22 cellular contexts compared by ENCODE assay signal in genomic region chr18:36477776-36478175, GRCh38.
DNase-seq lines count a peak whose midpoint lies in the region; TF ChIP-seq lines count a peak whose summit lies in the region.
"Had no signal": no experiment of that assay in that cellular context is flagged by ENCODE, and none has a peak within 500 bp of the region (broad histone marks: within the 10 kb centered on the region; RNA-seq: fewer than 3 reads in every experiment).

No MANE protein-coding gene starts in this region.

- no peak overlapping the region for H3K27ac ChIP-seq in HEK293 (ENCODE audit: extremely low read depth, low read depth, low read length)
- H3K27ac ChIP-seq: A549; BLaER1 treated with 17β-estradiol and CSF1 and Interleukin-3, amounts not matched to agents 10 nM and 100 nM; GM23248 had no signal

- no peaks in the 10 kb centered on the region for H3K4me1 ChIP-seq in HEK293 (ENCODE audit: control insufficient read depth, insufficient read depth, low read length)
- H3K4me1 ChIP-seq: A549; BE2C; BLaER1 treated with 17β-estradiol and CSF1 and Interleukin-3, amounts not matched to agents 10 nM and 100 nM had no signal

- CTCF ChIA-PET in HEK293 (lab: Yijun Ruan, JAX), result no interaction called here

- no peak overlapping the region for H3K4me3 ChIP-seq in HEK293 (ENCODE audit: low read depth, low read length)
- H3K4me3 ChIP-seq: A549; BLaER1 treated with 17β-estradiol and CSF1 and Interleukin-3, amounts not matched to agents 10 nM and 100 nM; GM12878; GM23248 had no signal

- H3K9me3 ChIP-seq in HEK293 (ENCODE audit: control insufficient read depth, insufficient read depth, low read depth, low read length), result no peaks in the 10 kb centered on the region
- H3K9me3 ChIP-seq: A549; BE2C; BLaER1 treated with 17β-estradiol and CSF1 and Interleukin-3, amounts not matched to agents 10 nM and 100 nM had no signal

- POLR2A ChIA-PET in HEK293 (lab: Yijun Ruan, JAX), result no interaction called here

- no peak for TF ChIP-seq CTCF in HEK293 (tag by site-specific recombination; IDR thresholded peaks at IDR 0.05)

- DNase-seq in NCI-H2171 treated with DMSO at 0.1 percent for 48 hours (lab: John Stamatoyannopoulos, UW) (peak; percentile 55), islet precursor cell (peak; percentile 25), amniotic stem cell (lab: John Stamatoyannopoulos, UW) (no peak), NCI-H2196 (lab: John Stamatoyannopoulos, UW; ENCODE audit: unreplicated experiment) (no peak), cerebellum (ENCODE audit: low spot score) (no peak)
- DNase-seq: 8988T; ACHN; AML-193; BE2C; CD4-positive, alpha-beta T cell; CD8-positive, alpha-beta memory T cell; DMS 273 treated with DMSO at 0.1 percent for 48 hours; DMS79; EL; GDM1; GM23248; H9; HFFc6 had no signal

- no peaks in the 10 kb centered on the region for H3K36me3 ChIP-seq in HEK293 (ENCODE audit: control insufficient read depth in 2 of 2, insufficient read depth in 1 of 2, low read length in 2 of 2)
- H3K36me3 ChIP-seq: BE2C; BLaER1 treated with 17β-estradiol and CSF1 and Interleukin-3, amounts not matched to agents 10 nM and 100 nM had no signal

TF ChIP-seq in HEK293, 187 proteins besides CTCF, POLR2A, EP300 and RAD21:
- TF ChIP-seq ZNF114 (tag by site-specific recombination; IDR thresholded peaks at IDR 0.05) (no peak), GLIS1 (tag by site-specific recombination; IDR thresholded peaks at IDR 0.05) (no peak), EGR2 (tag by site-specific recombination; IDR thresholded peaks at IDR 0.05; ENCODE audit: low read depth) (no peak), KLF7 (tag by site-specific recombination; IDR thresholded peaks at IDR 0.05; ENCODE audit: borderline replicate concordance) (no peak), SCRT2 (tag by site-specific recombination; IDR thresholded peaks at IDR 0.05) (peak; percentile 67), ZNF513 (tag by site-specific recombination; IDR thresholded peaks at IDR 0.05) (no peak), SCRT1 (tag by site-specific recombination; IDR thresholded peaks at IDR 0.05; ENCODE audit: borderline replicate concordance) (peak; percentile 73; the same call in 1 of the 2 replicates)

Comparison
In these comparisons a context has a peak if more than half of its experiments do, and no peak if none do; other contexts are left out.
1. DNase-seq: peak in NCI-H2171 treated with DMSO at 0.1 percent for 48 hours (single experiment) and islet precursor cell (single experiment); none in amniotic stem cell (single experiment), NCI-H2196 (single experiment) and cerebellum (single experiment).